In genomic region chr16:53614346-53614745, GRCh38 we compare ENCODE assay signal across 18 cellular contexts.
DNase-seq lines count a peak whose midpoint lies in the region; ATAC-seq, FAIRE-seq and TF ChIP-seq lines count a peak whose summit lies in the region.
"Had no signal": no experiment of that assay in that cellular context is flagged by ENCODE, and none has a peak within 500 bp of the region (broad histone marks: within the 10 kb centered on the region; RNA-seq: fewer than 3 reads in every experiment).

No MANE protein-coding gene starts in this region.

- H3K36me3 ChIP-seq in bronchial epithelial cell (ENCODE audit: control insufficient read depth, insufficient read depth, low read length) = no peaks in the 10 kb centered on the region
- peaks cover 0 to 8% of the 10 kb centered on the region in 2 donors for H3K36me3 ChIP-seq in gastroesophageal sphincter
- H3K36me3 ChIP-seq: SJSA1 had no signal

- ATAC-seq in gastroesophageal sphincter = no peak
- ATAC-seq: CD8-positive, alpha-beta T cell; HCT116; K562 had no signal

- no peaks in the 10 kb centered on the region for H3K27me3 ChIP-seq in bronchial epithelial cell (ENCODE audit: control insufficient read depth, insufficient read depth, low read length)
- H3K27me3 ChIP-seq in gastroesophageal sphincter = no peaks in the 10 kb centered on the region
- H3K27me3 ChIP-seq: BLaER1, SJSA1 had no signal

- H3K4me3 ChIP-seq in bronchial epithelial cell (ENCODE audit: low read depth, low read length) = no peak overlapping the region
- no peak overlapping the region for H3K4me3 ChIP-seq in fibroblast of pulmonary artery (replicated peaks; ENCODE audit: low read depth, low read length)
- no peak overlapping the region for H3K4me3 ChIP-seq in gastroesophageal sphincter
- H3K4me3 ChIP-seq: BLaER1, K562, SJSA1 had no signal

- TF ChIP-seq CTCF in bronchial epithelial cell (IDR thresholded peaks at IDR 0.05; ENCODE audit: insufficient read depth, low read length, severe bottlenecking) (no peak), fibroblast of pulmonary artery (IDR thresholded peaks at IDR 0.05; ENCODE audit: low read length, missing control alignments) (no peak), gastroesophageal sphincter (IDR thresholded peaks at IDR 0.05) (no peak)

- no peak for TF ChIP-seq POLR2A in gastroesophageal sphincter (IDR thresholded peaks at IDR 0.05)

- no peak for FAIRE-seq in bronchial epithelial cell (lab: Jason Lieb, UNC)
- FAIRE-seq: K562 had no signal

- 75 to 100% methylated on average over 1 of the region's 1 CpG for WGBS in gastroesophageal sphincter (ENCODE audit: low coverage in 1 of 2), 2 donors

- DNase-seq in HT1080 (ENCODE audit: low read depth) (peak; percentile 37), bronchial epithelial cell (ENCODE audit: low read depth) (peak; percentile 3), fibroblast of pulmonary artery (ENCODE audit: low read depth) (peak; percentile 57), stromal cell of bone marrow (ENCODE audit: low read depth) (peak; percentile 16), GF-D8 (lab: John Stamatoyannopoulos, UW) (no peak), AG20443 (ENCODE audit: low spot score) (no peak)
- DNase-seq: CD8-positive, alpha-beta T cell; NCI-H1048; NCI-H1694; NCI-H2107; NCI-H2227 treated with DMSO at 0.1 percent for 48 hours; NCI-H524 treated with DMSO at 0.1 percent for 48 hours had no signal

- no peak overlapping the region for H3K27ac ChIP-seq in gastroesophageal sphincter
- H3K27ac ChIP-seq: BLaER1, HL-60, SJSA1 had no signal

- H3K9me3 ChIP-seq in gastroesophageal sphincter = no peaks in the 10 kb centered on the region
- H3K9me3 ChIP-seq: BLaER1, SJSA1 had no signal

- no peaks in the 10 kb centered on the region for H3K4me1 ChIP-seq in gastroesophageal sphincter
- H3K4me1 ChIP-seq: BLaER1, SJSA1 had no signal

- TF ChIP-seq EP300 in gastroesophageal sphincter (IDR thresholded peaks at IDR 0.05) = no peak

Comparison
In these comparisons a context has a peak if more than half of its experiments do, and no peak if none do; other contexts are left out.
1. DNase-seq: peak in HT1080 (single experiment), bronchial epithelial cell (single experiment), fibroblast of pulmonary artery (single experiment) and stromal cell of bone marrow (single experiment); none in GF-D8 (single experiment) and AG20443 (single experiment).